ENCODE assay signal across 1 cellular context in genomic region chr16:2196981-2197511, GRCh38.
A peak's percentile ranks its signal among the peaks of the same experiment; 100 is the strongest.
TF ChIP-seq lines count a peak whose summit lies in the region.

No MANE protein-coding gene starts in this region.

TF ChIP-seq in H1, 55 proteins besides CTCF, POLR2A, EP300 and RAD21:
- TF ChIP-seq ATF2 (IDR thresholded peaks at IDR 0.05; ENCODE audit: low read length) (no peak), POLR2AphosphoS5 (IDR thresholded peaks at IDR 0.05; ENCODE audit: low read depth, low read length) (no peak), KDM5A (IDR thresholded peaks at IDR 0.05; ENCODE audit: low read length) (no peak), SIRT6 (IDR thresholded peaks at IDR 0.05; ENCODE audit: low read length) (no peak), TAF1 (IDR thresholded peaks at IDR 0.05; ENCODE audit: low read depth, low read length) (no peak), CHD7 (IDR thresholded peaks at IDR 0.05; ENCODE audit: insufficient replicate concordance, low read length) (no peak), SUZ12 (IDR thresholded peaks at IDR 0.05; ENCODE audit: low read length) (peak; percentile 31)
